1 cellular context compared by ENCODE assay signal in the genomic region with DNA sequence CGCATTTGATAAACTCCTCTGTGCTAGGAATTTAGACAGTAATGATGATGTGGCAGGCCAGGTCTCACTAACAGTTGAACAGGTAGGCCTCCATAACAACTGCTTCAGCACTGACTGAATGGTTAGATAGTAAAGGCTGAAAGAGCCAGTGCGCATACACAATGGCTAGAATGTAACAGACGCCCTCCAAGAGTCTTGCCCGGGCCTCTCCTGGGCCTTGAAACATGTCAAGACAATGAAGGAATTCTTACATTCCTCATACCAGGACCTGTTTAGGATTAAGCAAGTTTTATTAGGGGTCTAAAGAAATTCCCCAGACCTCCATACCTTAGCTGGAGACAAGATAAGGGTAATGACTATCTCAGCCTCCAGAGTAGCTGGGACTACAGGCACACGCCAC.
TF ChIP-seq lines count a peak whose summit lies in the region.

No MANE protein-coding gene starts in this region.

TF ChIP-seq in H1, 55 proteins besides CTCF, POLR2A, EP300 and RAD21:
- no peak for TF ChIP-seq SAP30 (IDR thresholded peaks at IDR 0.05; ENCODE audit: insufficient read depth, insufficient replicate concordance, low read length)
- TF ChIP-seq ASH2L (IDR thresholded peaks at IDR 0.05; ENCODE audit: low read length): no peak
- TF ChIP-seq NRF1 (IDR thresholded peaks at IDR 0.05; ENCODE audit: low read depth, low read length): no peak
- TF ChIP-seq HDAC2 (IDR thresholded peaks at IDR 0.05; ENCODE audit: borderline replicate concordance in 1 of 2, low read depth in 2 of 2, low read length in 2 of 2): no peak
- no peak for TF ChIP-seq SIX5 (IDR thresholded peaks at IDR 0.05; ENCODE audit: low read depth, low read length)
- TF ChIP-seq TEAD4 (IDR thresholded peaks at IDR 0.05; ENCODE audit: low read depth, low read length): no peak
- TF ChIP-seq, protein P1, sequence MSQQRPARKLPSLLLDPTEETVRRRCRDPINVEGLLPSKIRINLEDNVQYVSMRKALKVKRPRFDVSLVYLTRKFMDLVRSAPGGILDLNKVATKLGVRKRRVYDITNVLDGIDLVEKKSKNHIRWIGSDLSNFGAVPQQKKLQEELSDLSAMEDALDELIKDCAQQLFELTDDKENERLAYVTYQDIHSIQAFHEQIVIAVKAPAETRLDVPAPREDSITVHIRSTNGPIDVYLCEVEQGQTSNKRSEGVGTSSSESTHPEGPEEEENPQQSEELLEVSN (IDR thresholded peaks at IDR 0.05): no peak
- TF ChIP-seq SIRT6 (IDR thresholded peaks at IDR 0.05; ENCODE audit: low read length): no peak
- no peak for TF ChIP-seq CBX5 (IDR thresholded peaks at IDR 0.05; ENCODE audit: low read depth, low read length)
- TF ChIP-seq EZH2 (IDR thresholded peaks at IDR 0.05; ENCODE audit: low read depth, low read length, severe bottlenecking): no peak
TF ChIP-seq in H1: peak in this region for 0.
